In genomic region chr5:73129143-73129542, GRCh38 we compare ENCODE assay signal across 1 cellular context.
TF ChIP-seq lines count a peak whose summit lies in the region.

No MANE protein-coding gene starts in this region.

TF ChIP-seq in K562, 482 proteins besides CTCF, POLR2A, EP300 and RAD21 (continued from another document):
- TF ChIP-seq SMARCA4 (IDR thresholded peaks at IDR 0.05): no peak
- no peak for TF ChIP-seq E4F1 (CRISPR knock-in tag; IDR thresholded peaks at IDR 0.05; ENCODE audit: borderline replicate concordance)
- TF ChIP-seq NFYB (IDR thresholded peaks at IDR 0.05; ENCODE audit: extremely low read depth, insufficient read length): peak; percentile 52
- no peak for TF ChIP-seq MGA (IDR thresholded peaks at IDR 0.05)
- TF ChIP-seq SMAD3 (CRISPR knock-in tag; conservative IDR thresholded peaks at IDR 0.05): no peak
